16 cellular contexts compared by ENCODE assay signal in genomic region chr1:203379831-203380230, GRCh38. TPM values are rescaled to one million over a fixed set of nuclear protein-coding genes. Genes with fewer than 3 reads are reported as not detected.
DNase-seq lines count a peak whose midpoint lies in the region; ATAC-seq, FAIRE-seq and TF ChIP-seq lines count a peak whose summit lies in the region.
"Had no signal": no experiment of that assay in that cellular context is flagged by ENCODE, and none has a peak within 500 bp of the region (broad histone marks: within the 10 kb centered on the region; RNA-seq: fewer than 3 reads in every experiment).

No MANE protein-coding gene starts in this region.

- H3K9ac ChIP-seq in MM.1S (ENCODE audit: low read length), result no peak overlapping the region
- H3K9ac ChIP-seq in subcutaneous abdominal adipose tissue (ENCODE audit: low read length in 5 of 5), result peak overlapping the region in 1 of 5 donors; percentile 23

- no peaks in the 10 kb centered on the region for H3K36me3 ChIP-seq in MM.1S (replicated peaks; ENCODE audit: insufficient read depth, low read length)
- no peaks in the 10 kb centered on the region for H3K36me3 ChIP-seq in lower lobe of right lung
- H3K36me3 ChIP-seq in subcutaneous abdominal adipose tissue (ENCODE audit: control insufficient read depth in 5 of 5, insufficient read depth in 5 of 5, low read length in 5 of 5), result peaks cover 4 to 8% (median 7%) of the 10 kb centered on the region in 5 donors

- no peak overlapping the region for H2AFZ ChIP-seq in MM.1S (ENCODE audit: low read length)

- TF ChIP-seq CTCF in MM.1S (IDR thresholded peaks at IDR 0.05; ENCODE audit: low read length) (no peak), dorsolateral prefrontal cortex (IDR thresholded peaks at IDR 0.05 in 54 of 56, conservative IDR thresholded peaks at IDR 0.05 in 2 of 56; ENCODE audit: low read depth in 1 of 56, partially characterized antibody in 56 of 56) (no peak), lower lobe of right lung (IDR thresholded peaks at IDR 0.05) (no peak)

- ATAC-seq in lower lobe of right lung (no peak), HG03432 (IDR thresholded peaks at IDR 0.05; ENCODE audit: unreplicated experiment) (no peak), HG03442 (IDR thresholded peaks at IDR 0.05; ENCODE audit: unreplicated experiment) (no peak)
- ATAC-seq: left lobe of liver had no signal

- no peaks in the 10 kb centered on the region for H3K9me2 ChIP-seq in MM.1S (replicated peaks; ENCODE audit: insufficient read depth, low read length)

- no peaks in the 10 kb centered on the region for H4K20me1 ChIP-seq in MM.1S (ENCODE audit: insufficient read depth, low read length)

- H3K79me2 ChIP-seq in MM.1S (ENCODE audit: low read length), result no peaks in the 10 kb centered on the region

- H3K27me3 ChIP-seq in MM.1S (replicated peaks; ENCODE audit: insufficient read depth, low read length) (no peaks in the 10 kb centered on the region), dorsolateral prefrontal cortex (no peaks in the 10 kb centered on the region), lower lobe of right lung (ENCODE audit: low read depth) (no peaks in the 10 kb centered on the region), subcutaneous abdominal adipose tissue (ENCODE audit: control insufficient read depth in 5 of 5, insufficient read depth in 4 of 5, low read length in 5 of 5) (no peaks in the 10 kb centered on the region)

- H3K4me1 ChIP-seq in MM.1S (ENCODE audit: low read length) (peaks cover 15% of the 10 kb centered on the region), lower lobe of right lung (peaks cover 32% of the 10 kb centered on the region), subcutaneous abdominal adipose tissue (ENCODE audit: control insufficient read depth in 5 of 5, insufficient read depth in 5 of 5, low read length in 5 of 5) (peaks cover 0 to 46% (median 44%) of the 10 kb centered on the region in 5 donors)

- no peak overlapping the region for H3K4me3 ChIP-seq in MM.1S (ENCODE audit: low read length)
- H3K4me3 ChIP-seq in dorsolateral prefrontal cortex, result no peak overlapping the region
- H3K4me3 ChIP-seq in lower lobe of right lung, result no peak overlapping the region
- no peak overlapping the region for H3K4me3 ChIP-seq in subcutaneous abdominal adipose tissue (ENCODE audit: low read depth in 1 of 5, low read length in 5 of 5)

- H3K27ac ChIP-seq in MM.1S (ENCODE audit: low read length) (no peak overlapping the region), dorsolateral prefrontal cortex (peak overlapping the region in 57 of 59 donors; percentile 13 to 96 (median 85)), lower lobe of right lung (peak overlapping the region; percentile 31), subcutaneous abdominal adipose tissue (ENCODE audit: low read depth, low read length) (peak overlapping the region; percentile 26)

- DNase-seq in MM.1S, result peak; percentile 3
- DNase-seq in dorsolateral prefrontal cortex, result no peak
- no peak for DNase-seq in lower lobe of right lung
- DNase-seq in MV-4-11 (lab: John Stamatoyannopoulos, UW), result no peak
- no peak for DNase-seq in GM12892 (ENCODE audit: insufficient read length)
- DNase-seq: activated CD4-positive, alpha-beta T cell treated with anti-CD3 and anti-CD28 coated beads, Interleukin-2, amount 50 U/mL, for 1 hour; GF-D8; NCI-H1694; stimulated activated naive CD4-positive, alpha-beta T cell treated with Interleukin-2 at 50 U/mL for 16 hours; T1000 had no signal

- no peak overlapping the region for H3K4me2 ChIP-seq in MM.1S (ENCODE audit: low read depth, low read length)

- no peaks in the 10 kb centered on the region for H3K9me3 ChIP-seq in MM.1S (replicated peaks; ENCODE audit: insufficient read depth, low read length)
- no peaks in the 10 kb centered on the region for H3K9me3 ChIP-seq in lower lobe of right lung
- H3K9me3 ChIP-seq in subcutaneous abdominal adipose tissue (ENCODE audit: control insufficient read depth in 5 of 5, low read length in 5 of 5), result no peaks in the 10 kb centered on the region

- intact Hi-C loops in dorsolateral prefrontal cortex (cut with DNase I), result no loop called here
- intact Hi-C loops in lower lobe of right lung (cut with DNase I), result no loop called here

- 0 out of 2 replicates have a peak, but pooled peaks cover 3% of the 10 kb centered on the region for H3F3A ChIP-seq in MM.1S (ENCODE audit: insufficient read depth, low read length)

- no peak for TF ChIP-seq POLR2A in GM12892 (IDR thresholded peaks at IDR 0.05; ENCODE audit: low read depth, low read length)

- FAIRE-seq in GM12892 (lab: Jason Lieb, UNC), result no peak
- FAIRE-seq: bronchial epithelial cell had no signal

RNA-seq across cellular contexts. Expression of gene FMOD, which starts 28.9 kb away (rescaled TPM):
- 10 to 100 TPM in 7 of 120 experiments, 1 to 10 TPM in 108, under 1 TPM in 5; 0.38 to 15.4 (median 2.9) TPM for total RNA-seq in dorsolateral prefrontal cortex
- total RNA-seq in lower lobe of right lung, result 28.9 TPM
- polyA plus RNA-seq in GM12892 (2012; ENCODE audit: missing spikeins), result 0.13 TPM
- total RNA-seq: HT-29 had no signal
